ENCODE assay signal across 18 cellular contexts in genomic region chr14:55746533-55746932, GRCh38.
DNase-seq lines count a peak whose midpoint lies in the region; ATAC-seq lines count a peak whose summit lies in the region.
"Had no signal": no experiment of that assay in that cellular context is flagged by ENCODE, and none has a peak within 500 bp of the region (broad histone marks: within the 10 kb centered on the region; RNA-seq: fewer than 3 reads in every experiment).

No MANE protein-coding gene starts in this region.

- H2AFZ ChIP-seq in GM23248: no peak overlapping the region
- no peak overlapping the region for H2AFZ ChIP-seq in trophoblast cell (ENCODE audit: insufficient read depth, low read length, poor library complexity)

- H3K4me1 ChIP-seq in GM23248 (ENCODE audit: insufficient read depth) (no peaks in the 10 kb centered on the region), trophoblast cell (ENCODE audit: control insufficient read depth in 1 of 2, insufficient read depth in 2 of 2, low read length in 2 of 2) (peaks cover 9 to 13% of the 10 kb centered on the region in 2 experiments)

- DNase-seq in GM23248 (peak; percentile 6), astrocyte of the hippocampus (ENCODE audit: low read depth, low spot score) (peak; percentile 54), iris pigment epithelial cell (ENCODE audit: low read depth) (peak; percentile 42), trophoblast cell (peak; percentile 16 to 63), NCI-H1048 (lab: John Stamatoyannopoulos, UW) (no peak), dermis blood vessel endothelial cell (no peak)
- no peak for DNase-seq in activated CD8-positive, alpha-beta memory T cell treated with anti-CD3 and anti-CD28 coated beads, Interleukin-2, amount 50 U/mL, for 4 hours
- DNase-seq: AML-193, HCEC 1CT, NCI-H1092 treated with DMSO at 0.1 percent for 48 hours, NCI-H187 treated with DMSO at 0.1 percent for 48 hours, NCI-H446 treated with DMSO at 0.1 percent for 48 hours, NCI-H82, Right ventricle myocardium superior had no signal

- no peaks in the 10 kb centered on the region for H3K9me2 ChIP-seq in GM23248 (ENCODE audit: insufficient read depth)

- H3K4me3 ChIP-seq in GM23248 (no peak overlapping the region), trophoblast cell (ENCODE audit: low read depth, low read length) (no peak overlapping the region)
- H3K4me3 ChIP-seq: GM12878, K562 had no signal

- H3K27me3 ChIP-seq in GM23248 (replicated peaks; ENCODE audit: insufficient read depth) (no peaks in the 10 kb centered on the region), trophoblast cell (ENCODE audit: insufficient read depth, low read length) (no peaks in the 10 kb centered on the region)

- H3K23ac ChIP-seq in trophoblast cell (ENCODE audit: low read length): no peak overlapping the region

- no peaks in the 10 kb centered on the region for H3F3A ChIP-seq in GM23248 (ENCODE audit: insufficient read depth)

- H3K79me2 ChIP-seq in GM23248 (ENCODE audit: insufficient read depth): no peaks in the 10 kb centered on the region
- H3K79me2 ChIP-seq in trophoblast cell (ENCODE audit: control insufficient read depth, insufficient read depth, low read length, poor library complexity): no peaks in the 10 kb centered on the region

- no peak overlapping the region for H2AK5ac ChIP-seq in trophoblast cell (ENCODE audit: low read length)

- H4K91ac ChIP-seq in trophoblast cell (ENCODE audit: low read depth, low read length): no peak overlapping the region

- in situ Hi-C loops in GM23248 (cut with MboI): no loop called here

- no peak overlapping the region for H4K8ac ChIP-seq in trophoblast cell (ENCODE audit: low read depth, low read length)

- no peak overlapping the region for H3K18ac ChIP-seq in trophoblast cell (ENCODE audit: low read length)

- 95 to 96% methylated on average over 2 of the region's 2 CpGs for WGBS in GM23248 (ENCODE audit: low coverage in 1 of 2, low lambda C conversion rate in 2 of 2, missing lambda C conversion rate in 2 of 2), 2 experiments
- no CpG with 5 or more reads among the region's 2 CpGs for WGBS in trophoblast cell (ENCODE audit: extremely low coverage, insufficient coverage, insufficient read length)

- H3K36me3 ChIP-seq in GM23248 (ENCODE audit: low read depth) (no peaks in the 10 kb centered on the region), trophoblast cell (ENCODE audit: control insufficient read depth in 1 of 2, insufficient read depth in 2 of 2, low read length in 2 of 2) (no peaks in the 10 kb centered on the region)

- peaks cover 2% of the 10 kb centered on the region for H3K79me1 ChIP-seq in trophoblast cell (ENCODE audit: low read length)

- H3K4me2 ChIP-seq in GM23248 (ENCODE audit: unreplicated experiment) (no peak overlapping the region), trophoblast cell (ENCODE audit: low read length) (peak overlapping the region; percentile 2)

- no peak overlapping the region for H3K27ac ChIP-seq in GM23248
- H3K27ac ChIP-seq in trophoblast cell (ENCODE audit: low read depth, low read length): no peak overlapping the region

- no peak overlapping the region for H4K12ac ChIP-seq in trophoblast cell (ENCODE audit: low read depth, low read length)

- no peak overlapping the region for H2BK120ac ChIP-seq in trophoblast cell (ENCODE audit: insufficient read depth, low read length, poor library complexity)

- H3K14ac ChIP-seq in trophoblast cell (ENCODE audit: low read length): no peak overlapping the region

- ATAC-seq in GM21367 (IDR thresholded peaks at IDR 0.05; ENCODE audit: unreplicated experiment): no peak
- ATAC-seq: GM12878, K562, Panc1 had no signal

- H3K9me3 ChIP-seq in GM23248 (ENCODE audit: low read depth) (no peaks in the 10 kb centered on the region), trophoblast cell (ENCODE audit: insufficient read depth, low read depth, low read length) (no peaks in the 10 kb centered on the region)

- H2BK12ac ChIP-seq in trophoblast cell (ENCODE audit: low read length): no peak overlapping the region

- H3K9ac ChIP-seq in GM23248 (no peak overlapping the region), trophoblast cell (ENCODE audit: low read length) (no peak overlapping the region)

- H4K20me1 ChIP-seq in GM23248 (ENCODE audit: insufficient read depth): no peaks in the 10 kb centered on the region

- no peak overlapping the region for H3K4ac ChIP-seq in trophoblast cell (ENCODE audit: low read depth, low read length)

- H2BK5ac ChIP-seq in trophoblast cell (ENCODE audit: low read depth, low read length, poor library complexity): no peak overlapping the region

Comparison
In these comparisons a context has a peak if more than half of its experiments do, and no peak if none do; other contexts are left out.
1. DNase-seq: peak in GM23248 (single experiment), astrocyte of the hippocampus (single experiment), iris pigment epithelial cell (single experiment) and trophoblast cell (2 of 2); none in NCI-H1048 (single experiment), activated CD8-positive, alpha-beta memory T cell treated with anti-CD3 and anti-CD28 coated beads, Interleukin-2, amount 50 U/mL, for 4 hours (single experiment) and dermis blood vessel endothelial cell (single experiment).